In the genomic region with DNA sequence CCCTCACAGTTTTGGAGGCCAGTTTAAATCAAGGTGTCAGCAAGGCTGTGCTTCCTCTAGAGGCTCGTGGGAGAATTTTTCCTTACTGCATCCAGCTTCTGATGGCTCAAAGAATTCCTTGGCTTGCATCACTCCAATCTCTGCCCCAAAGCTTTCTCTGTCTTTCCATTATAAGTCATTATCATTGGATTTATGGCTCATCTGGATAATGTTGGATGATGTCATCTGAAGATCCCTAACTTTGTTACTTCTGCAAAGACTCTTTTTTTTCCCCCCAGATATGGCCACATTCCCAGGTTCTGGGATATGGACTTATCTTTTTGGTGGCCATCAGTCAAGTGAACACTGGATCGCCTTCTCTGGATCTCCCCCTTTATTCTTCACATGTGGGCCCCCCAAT, we compare ENCODE assay signal across 27 cellular contexts.
DNase-seq lines count a peak whose midpoint lies in the region; ATAC-seq, FAIRE-seq and TF ChIP-seq lines count a peak whose summit lies in the region.
"Had no signal": no experiment of that assay in that cellular context is flagged by ENCODE, and none has a peak within 500 bp of the region (broad histone marks: within the 10 kb centered on the region; RNA-seq: fewer than 3 reads in every experiment).

No MANE protein-coding gene starts in this region.

- H3K27ac ChIP-seq in HepG2 (ENCODE audit: extremely low read length, insufficient read depth, low read length) (no peak overlapping the region), right lobe of liver (no peak overlapping the region), trophoblast cell (ENCODE audit: low read depth, low read length) (no peak overlapping the region)
- H3K27ac ChIP-seq: A549; BLaER1 treated with 17β-estradiol and CSF1 and Interleukin-3, amounts not matched to agents 10 nM and 100 nM; GM23248 had no signal

- H4K91ac ChIP-seq in trophoblast cell (ENCODE audit: low read depth, low read length) = no peak overlapping the region

- no peak for ATAC-seq in HepG2
- no peak for ATAC-seq in right lobe of liver
- ATAC-seq in HG03097 (IDR thresholded peaks at IDR 0.05; ENCODE audit: low FRiP score, unreplicated experiment) = no peak
- ATAC-seq: A549, GM12878 had no signal

- no peaks in the 10 kb centered on the region for H3K79me1 ChIP-seq in trophoblast cell (ENCODE audit: low read length)

- peaks cover 41% of the 10 kb centered on the region for H3K4me1 Mint-ChIP-seq in nephron
- H3K4me1 Mint-ChIP-seq: CD8-positive, alpha-beta memory T cell had no signal

- BruUV-seq in HepG2 (replicated peaks; lab: Mats Ljungman, UMichigan) = no TSS peak

- TF ChIP-seq RAD21 in HepG2 (CRISPR knock-in tag; IDR thresholded peaks at IDR 0.05) = no peak

- no peak overlapping the region for H3K4me3 Mint-ChIP-seq in nephron
- H3K4me3 Mint-ChIP-seq: CD14-positive monocyte; CD4-positive, alpha-beta T cell; CD8-positive, alpha-beta memory T cell had no signal

- H3K27ac Mint-ChIP-seq in nephron = peak overlapping the region in 2 of 3 experiments; percentile 22 to 50
- H3K27ac Mint-ChIP-seq: CD14-positive monocyte; CD4-positive, alpha-beta T cell; CD8-positive, alpha-beta memory T cell had no signal

- H3K9me3 Mint-ChIP-seq in nephron = peaks cover 28% of the 10 kb centered on the region

- POLR2A ChIA-PET in HepG2 (lab: Yijun Ruan, JAX) = no interaction called here

- no peak overlapping the region for H4K12ac ChIP-seq in trophoblast cell (ENCODE audit: low read depth, low read length)

- H3K14ac ChIP-seq in trophoblast cell (ENCODE audit: low read length) = no peak overlapping the region

- no peak overlapping the region for H3K4me2 ChIP-seq in HepG2 (ENCODE audit: low read depth, low read length)
- H3K4me2 ChIP-seq in trophoblast cell (ENCODE audit: low read length) = no peak overlapping the region
- H3K4me2 ChIP-seq: A549; BLaER1 treated with 17β-estradiol and CSF1 and Interleukin-3, amounts not matched to agents 10 nM and 100 nM had no signal

- TF ChIP-seq EP300 in HepG2 (IDR thresholded peaks at IDR 0.05; ENCODE audit: low read depth in 2 of 2, low read length in 2 of 2) (no peak), HepG2 (CRISPR knock-in tag; IDR thresholded peaks at IDR 0.05; ENCODE audit: borderline replicate concordance) (no peak)

- H3K18ac ChIP-seq in trophoblast cell (ENCODE audit: low read length) = no peak overlapping the region

- H3K36me3 ChIP-seq in HepG2 (replicated peaks in 1 of 2; ENCODE audit: control insufficient read depth in 1 of 2, insufficient read depth in 2 of 2, low read length in 2 of 2) (no peaks in the 10 kb centered on the region), right lobe of liver (no peaks in the 10 kb centered on the region), trophoblast cell (ENCODE audit: control insufficient read depth in 1 of 2, insufficient read depth in 2 of 2, low read length in 2 of 2) (no peaks in the 10 kb centered on the region)
- H3K36me3 ChIP-seq: BE2C; BLaER1 treated with 17β-estradiol and CSF1 and Interleukin-3, amounts not matched to agents 10 nM and 100 nM had no signal

- H3K23ac ChIP-seq in trophoblast cell (ENCODE audit: low read length) = no peak overlapping the region

- no peak for TF ChIP-seq POLR2A in HepG2 (IDR thresholded peaks at IDR 0.05; ENCODE audit: insufficient read depth in 1 of 2, low read depth in 2 of 2, low read length in 2 of 2)
- TF ChIP-seq POLR2A in right lobe of liver (IDR thresholded peaks at IDR 0.05) = no peak

- H4K20me1 ChIP-seq in HepG2 (ENCODE audit: insufficient read depth, low read length) = no peaks in the 10 kb centered on the region
- H4K20me1 ChIP-seq: BLaER1 treated with 17β-estradiol and CSF1 and Interleukin-3, amounts not matched to agents 10 nM and 100 nM had no signal

- 4% methylated on average over 2 of the region's 2 CpGs for WGBS in HepG2 (ENCODE audit: low lambda C conversion rate)
- WGBS in right lobe of liver (ENCODE audit: insufficient coverage, low coverage, low lambda C conversion rate, missing lambda C conversion rate) = 55% methylated on average over 2 of the region's 2 CpGs
- no CpG with 5 or more reads among the region's 2 CpGs for WGBS in trophoblast cell (ENCODE audit: extremely low coverage, insufficient coverage, insufficient read length)

- CTCF ChIA-PET in HepG2 (lab: Yijun Ruan, JAX; ENCODE audit: low intra/inter-chr PET ratio, low total read pairs) = no interaction called here

- H2AFZ ChIP-seq in HepG2 (ENCODE audit: low read length) (no peak overlapping the region), trophoblast cell (ENCODE audit: insufficient read depth, low read length, poor library complexity) (no peak overlapping the region)
- H2AFZ ChIP-seq: GM23248 had no signal

- no peak overlapping the region for H2AK5ac ChIP-seq in trophoblast cell (ENCODE audit: low read length)

- H3K9ac ChIP-seq in HepG2 (ENCODE audit: insufficient read depth, low read depth, low read length) (no peak overlapping the region), trophoblast cell (ENCODE audit: low read length) (no peak overlapping the region)
- H3K9ac ChIP-seq: BLaER1 treated with 17β-estradiol and CSF1 and Interleukin-3, amounts not matched to agents 10 nM and 100 nM; GM23248 had no signal

- H3K9me3 ChIP-seq in HepG2 (ENCODE audit: low read length) (no peaks in the 10 kb centered on the region), right lobe of liver (no peaks in the 10 kb centered on the region), trophoblast cell (ENCODE audit: insufficient read depth, low read depth, low read length) (no peaks in the 10 kb centered on the region)
- H3K9me3 ChIP-seq: A549, BE2C had no signal

- H4K8ac ChIP-seq in trophoblast cell (ENCODE audit: low read depth, low read length) = no peak overlapping the region

- DNase-seq in HepG2 (ENCODE audit: low spot score) (no peak), right lobe of liver (no peak), astrocyte of the cerebellum (ENCODE audit: low read depth) (no peak), fibroblast of mammary gland (ENCODE audit: low read depth) (peak; percentile 26), trophoblast cell (no peak), DMS79 treated with DMSO at 0.1 percent for 48 hours (lab: John Stamatoyannopoulos, UW) (no peak)
- DNase-seq: 8988T; ACHN; AML-193; BE2C; CD4-positive, alpha-beta T cell; CD8-positive, alpha-beta memory T cell; DMS153; EL; GDM1; GM23248; H7; HCEC 1CT had no signal

- H3K36me3 Mint-ChIP-seq in nephron (ENCODE audit: low read depth) = no peaks in the 10 kb centered on the region
- H3K36me3 Mint-ChIP-seq: CD14-positive monocyte had no signal

- intact Hi-C loops in HepG2 (cut with micrococcal nuclease; ENCODE audit: unreplicated experiment) = no loop called here
- intact Hi-C loops in right lobe of liver (cut with DNase I) = no loop called here

- no peak overlapping the region for H3K4ac ChIP-seq in trophoblast cell (ENCODE audit: low read depth, low read length)

- H2BK120ac ChIP-seq in trophoblast cell (ENCODE audit: insufficient read depth, low read length, poor library complexity) = no peak overlapping the region

- in situ Hi-C loops in HepG2 (cut with HindIII; ENCODE audit: extremely low pct_ligation_motif_present, low pct_unique_long_range_greater_than_20kb) = no loop called here
- in situ Hi-C loops in astrocyte of the cerebellum (cut with HindIII; ENCODE audit: low sequenced_read_pairs) = no loop called here

- H3K79me2 ChIP-seq in HepG2 (ENCODE audit: insufficient read depth, low read length) (no peaks in the 10 kb centered on the region), trophoblast cell (ENCODE audit: control insufficient read depth, insufficient read depth, low read length, poor library complexity) (no peaks in the 10 kb centered on the region)

- no peak overlapping the region for H2BK12ac ChIP-seq in trophoblast cell (ENCODE audit: low read length)

- FAIRE-seq in HepG2 (lab: Jason Lieb, UNC) = no peak
- FAIRE-seq: A549, D721Med, GM12878, GM19239, H1 had no signal

- no peaks in the 10 kb centered on the region for H3K27me3 Mint-ChIP-seq in nephron (ENCODE audit: low read depth)

- H3K4me1 ChIP-seq in HepG2 (ENCODE audit: insufficient read depth, low read length) = no peaks in the 10 kb centered on the region
- H3K4me1 ChIP-seq in right lobe of liver = no peaks in the 10 kb centered on the region
- H3K4me1 ChIP-seq in trophoblast cell (ENCODE audit: control insufficient read depth in 1 of 2, insufficient read depth in 2 of 2, low read length in 2 of 2) = no peaks in the 10 kb centered on the region
- H3K4me1 ChIP-seq: A549, BE2C had no signal

- no peak for TF ChIP-seq CTCF in HepG2 (CRISPR knock-in tag; IDR thresholded peaks at IDR 0.05)
- TF ChIP-seq CTCF in right lobe of liver (IDR thresholded peaks at IDR 0.05) = no peak
- peak; percentile 8 for TF ChIP-seq CTCF in astrocyte of the cerebellum (IDR thresholded peaks at IDR 0.05; ENCODE audit: low read depth, low read length, missing control alignments)
- no peak for TF ChIP-seq CTCF in fibroblast of mammary gland (conservative IDR thresholded peaks at IDR 0.05; ENCODE audit: control insufficient read depth, insufficient read depth, low read depth, low read length)
- TF ChIP-seq CTCF in nephron (IDR thresholded peaks at IDR 0.05; ENCODE audit: unreplicated experiment in 3 of 3) = peak in 1 of 3 experiments; percentile 5

- H2BK5ac ChIP-seq in trophoblast cell (ENCODE audit: low read depth, low read length, poor library complexity) = no peak overlapping the region

- no peak overlapping the region for H3K4me3 ChIP-seq in HepG2 (replicated peaks in 1 of 3; ENCODE audit: insufficient read depth in 1 of 3, low read depth in 2 of 3, low read length in 3 of 3)
- no peak overlapping the region for H3K4me3 ChIP-seq in right lobe of liver
- no peak overlapping the region for H3K4me3 ChIP-seq in astrocyte of the cerebellum (ENCODE audit: low read depth, low read length)
- H3K4me3 ChIP-seq in fibroblast of mammary gland (ENCODE audit: control insufficient read depth, low read depth, low read length) = no peak overlapping the region
- H3K4me3 ChIP-seq in trophoblast cell (ENCODE audit: low read depth, low read length) = no peak overlapping the region
- H3K4me3 ChIP-seq: A549; BLaER1 treated with 17β-estradiol and CSF1 and Interleukin-3, amounts not matched to agents 10 nM and 100 nM; GM12878; GM23248 had no signal

- H3K27me3 ChIP-seq in HepG2 (ENCODE audit: control insufficient read depth in 1 of 2, insufficient read depth in 2 of 2, low read length in 2 of 2) (0 out of 5 replicates have a peak, but pooled peaks cover 0 to 2% of the 10 kb centered on the region in 2 experiments), right lobe of liver (no peaks in the 10 kb centered on the region), trophoblast cell (ENCODE audit: insufficient read depth, low read length) (no peaks in the 10 kb centered on the region)
- H3K27me3 ChIP-seq: BE2C; BLaER1 treated with 17β-estradiol and CSF1 and Interleukin-3, amounts not matched to agents 10 nM and 100 nM had no signal

TF ChIP-seq in HepG2, 621 proteins besides CTCF, POLR2A, EP300 and RAD21:
- TF ChIP-seq ATF7 (IDR thresholded peaks at IDR 0.05) (peak; percentile 77), ATF7 (CRISPR knock-in tag; IDR thresholded peaks at IDR 0.05) (no peak), MEF2D (CRISPR knock-in tag; IDR thresholded peaks at IDR 0.05) (no peak)
